In genomic region chr10:48279081-48279751, GRCh38 we compare ENCODE assay signal across 13 cellular contexts. TPM values are rescaled to one million over a fixed set of nuclear protein-coding genes. Genes with fewer than 3 reads are reported as not detected.
DNase-seq lines count a peak whose midpoint lies in the region; ATAC-seq and TF ChIP-seq lines count a peak whose summit lies in the region.
"Had no signal": no experiment of that assay in that cellular context is flagged by ENCODE, and none has a peak within 500 bp of the region (broad histone marks: within the 10 kb centered on the region; RNA-seq: fewer than 3 reads in every experiment).

No MANE protein-coding gene starts in this region.

- TF ChIP-seq CTCF in GM13977 (IDR thresholded peaks at IDR 0.05; ENCODE audit: extremely low read depth, insufficient read depth, missing control alignments): no peak

- in situ Hi-C loops in GM13977 (cut with MboI; ENCODE audit: low pct_unique_long_range_greater_than_20kb, low sequenced_read_pairs, unreplicated experiment): no loop called here

- ATAC-seq in GM19395 (IDR thresholded peaks at IDR 0.05; ENCODE audit: unreplicated experiment): peak; percentile 89
- ATAC-seq in HG02763 (IDR thresholded peaks at IDR 0.05; ENCODE audit: unreplicated experiment): peak; percentile 86
- ATAC-seq in HG03442 (IDR thresholded peaks at IDR 0.05; ENCODE audit: unreplicated experiment): peak; percentile 84
- ATAC-seq in left colon: no peak
- ATAC-seq: HepG2 had no signal

- DNase-seq in GM13977 (ENCODE audit: low spot score) (peak; percentile 44), RKO (ENCODE audit: low spot score) (no peak), cerebellum (ENCODE audit: low spot score) (no peak), NCI-H748 treated with DMSO at 0.1 percent for 48 hours (lab: John Stamatoyannopoulos, UW) (no peak), left colon (no peak)
- DNase-seq: endodermal cell, mesendoderm, NCI-H1436 treated with DMSO at 0.1 percent for 48 hours, trophoblast cell had no signal

- intact Hi-C loops in left colon (cut with DNase I, micrococcal nuclease): no loop called here

RNA-seq across cellular contexts. Expression of gene FRMPD2, which starts 4.7 kb away (rescaled TPM):
- total RNA-seq in cerebellum (11.1 TPM), left colon (under 1 TPM; 0.18 to 0.36 TPM)

RNA-seq across cellular contexts. Expression of gene MAPK8, which starts 27.3 kb away (rescaled TPM):
- total RNA-seq in cerebellum (183 TPM), left colon (10 to 100 TPM; 43.1 to 50.9 TPM)
